8 cellular contexts compared by ENCODE assay signal in genomic region chr1:204363335-204364114, GRCh38. TPM values are rescaled to one million over a fixed set of nuclear protein-coding genes. Genes with fewer than 3 reads are reported as not detected.
DNase-seq lines count a peak whose midpoint lies in the region; ATAC-seq and TF ChIP-seq lines count a peak whose summit lies in the region.

No MANE protein-coding gene starts in this region.

- TF ChIP-seq POLR2A in tibial nerve (IDR thresholded peaks at IDR 0.05): no peak

- DNase-seq in BE2C: peak; percentile 72
- peak; percentile 70 for DNase-seq in NCI-H1048 (lab: John Stamatoyannopoulos, UW)
- DNase-seq in SW480 (ENCODE audit: low spot score): peak; percentile 52
- DNase-seq in activated naive CD8-positive, alpha-beta T cell treated with anti-CD3 and anti-CD28 coated beads, Interleukin-2, amount 50 U/mL, for 24 hours: peak; percentile 74
- DNase-seq in cardiac septum (ENCODE audit: low spot score): peak; percentile 86
- peak; percentile 84 for DNase-seq in pons (ENCODE audit: low spot score)
- peak; percentile 37 to 75 for DNase-seq in tibial nerve (ENCODE audit: low spot score in 2 of 2)

- peak overlapping the region in 2 of 4 donors; percentile 17 to 30 for H3K27ac ChIP-seq in tibial nerve

- TF ChIP-seq CTCF in BE2C (IDR thresholded peaks at IDR 0.05; ENCODE audit: low read depth, low read length): peak; percentile 99
- TF ChIP-seq CTCF in tibial nerve (IDR thresholded peaks at IDR 0.05): peak; percentile 94 to 98 (median 96)

- peak overlapping the region; percentile 76 for H3K27ac Mint-ChIP-seq in activated naive CD8-positive, alpha-beta T cell treated with anti-CD3 and anti-CD28 coated beads, Interleukin-2, amount 50 U/mL, for 24 hours

- H3K36me3 ChIP-seq in BE2C (no peaks in the 10 kb centered on the region), tibial nerve (no peaks in the 10 kb centered on the region)

- H3K9me3 Mint-ChIP-seq in activated naive CD8-positive, alpha-beta T cell treated with anti-CD3 and anti-CD28 coated beads, Interleukin-2, amount 50 U/mL, for 24 hours: no peaks in the 10 kb centered on the region

- TF ChIP-seq EP300 in tibial nerve (IDR thresholded peaks at IDR 0.05): peak; percentile 17 to 33

- peaks cover 14% of the 10 kb centered on the region for H3K27me3 Mint-ChIP-seq in activated naive CD8-positive, alpha-beta T cell treated with anti-CD3 and anti-CD28 coated beads, Interleukin-2, amount 50 U/mL, for 24 hours

- H3K4me3 ChIP-seq in BE2C (ENCODE audit: low read depth, low read length) (peak overlapping the region; percentile 65), tibial nerve (peak overlapping the region; percentile 18 to 48 (median 40))

- peak; percentile 65 for ATAC-seq in GM21515 (IDR thresholded peaks at IDR 0.05; ENCODE audit: unreplicated experiment)
- ATAC-seq in activated naive CD8-positive, alpha-beta T cell treated with anti-CD3 and anti-CD28 coated beads, Interleukin-2, amount 50 U/mL, for 24 hours: peak; percentile 77

- 0% methylated on average over 26 to 27 of the region's 27 CpGs for WGBS in tibial nerve, 2 donors

- H3K27me3 ChIP-seq in BE2C: no peaks in the 10 kb centered on the region
- H3K27me3 ChIP-seq in tibial nerve: peaks cover 0 to 11% of the 10 kb centered on the region in 2 donors

- H3K9me3 ChIP-seq in BE2C (no peaks in the 10 kb centered on the region), tibial nerve (no peaks in the 10 kb centered on the region)

- intact Hi-C loops in cardiac septum (cut with DNase I): loop anchor here (1.0 to 5.0 kb wide), 4 partner anchors 105 to 501 kb away; partner anchors contain the start of gene SNRPE

- H3K36me3 Mint-ChIP-seq in activated naive CD8-positive, alpha-beta T cell treated with anti-CD3 and anti-CD28 coated beads, Interleukin-2, amount 50 U/mL, for 24 hours (ENCODE audit: low read depth): no peaks in the 10 kb centered on the region

- peaks cover 35% of the 10 kb centered on the region for H3K4me1 Mint-ChIP-seq in activated naive CD8-positive, alpha-beta T cell treated with anti-CD3 and anti-CD28 coated beads, Interleukin-2, amount 50 U/mL, for 24 hours

- H3K4me3 Mint-ChIP-seq in activated naive CD8-positive, alpha-beta T cell treated with anti-CD3 and anti-CD28 coated beads, Interleukin-2, amount 50 U/mL, for 24 hours: peak overlapping the region; percentile 24

- H3K4me1 ChIP-seq in BE2C: peaks cover 12% of the 10 kb centered on the region
- H3K4me1 ChIP-seq in tibial nerve: peaks cover 0 to 21% (median 9%) of the 10 kb centered on the region in 4 donors

RNA-seq across cellular contexts. Expression of gene PLEKHA6, which starts 3.8 kb away (rescaled TPM):
- polyA plus RNA-seq in BE2C (2012; ENCODE audit: insufficient read depth, insufficient read length, low read depth): 47.9 TPM
- 27.9 TPM for total RNA-seq in cardiac septum
- total RNA-seq in tibial nerve: 10 to 100 TPM in 3 of 4 donors, 1 to 10 TPM in 1; 6.6 to 13.9 (median 12.1) TPM

RNA-seq across cellular contexts. Expression of gene PPP1R15B, which starts 48.1 kb away (rescaled TPM):
- 30.8 TPM for polyA plus RNA-seq in BE2C (2012; ENCODE audit: insufficient read depth, insufficient read length, low read depth)
- total RNA-seq in cardiac septum (21.2 TPM), tibial nerve (10 to 100 TPM; 42.9 to 59.9 (median 49.2) TPM)
